In genomic region chr1:25050165-25050564, GRCh38 we compare ENCODE assay signal across 23 cellular contexts.
DNase-seq lines count a peak whose midpoint lies in the region; TF ChIP-seq lines count a peak whose summit lies in the region.
"Had no signal": no experiment of that assay in that cellular context is flagged by ENCODE, and none has a peak within 500 bp of the region (broad histone marks: within the 10 kb centered on the region; RNA-seq: fewer than 3 reads in every experiment).

No MANE protein-coding gene starts in this region.

- H3K9ac ChIP-seq in skeletal muscle tissue (ENCODE audit: low read depth in 1 of 3, low read length in 3 of 3): peak overlapping the region in 2 of 3 donors; percentile 1 to 25
- H3K9ac ChIP-seq: BLaER1 treated with 17β-estradiol and CSF1 and Interleukin-3, amounts not matched to agents 10 nM and 100 nM; GM23248 had no signal

- no peak for TF ChIP-seq CTCF in osteoblast (IDR thresholded peaks at IDR 0.05; ENCODE audit: extremely low read depth, low read depth, low read length)

- H2AFZ ChIP-seq in osteoblast (ENCODE audit: low read length): no peak overlapping the region
- H2AFZ ChIP-seq: GM23248 had no signal

- H3K9me3 ChIP-seq in osteoblast (ENCODE audit: low read depth, low read length) (no peaks in the 10 kb centered on the region), skeletal muscle tissue (ENCODE audit: control insufficient read depth in 3 of 3, low read length in 3 of 3) (no peaks in the 10 kb centered on the region)
- H3K9me3 ChIP-seq: A549; BE2C; BLaER1 treated with 17β-estradiol and CSF1 and Interleukin-3, amounts not matched to agents 10 nM and 100 nM had no signal

- H3K36me3 ChIP-seq in osteoblast (ENCODE audit: insufficient read depth, low read length) (no peaks in the 10 kb centered on the region), skeletal muscle tissue (ENCODE audit: control insufficient read depth in 3 of 3, insufficient read depth in 3 of 3, low read length in 3 of 3) (no peaks in the 10 kb centered on the region)
- H3K36me3 ChIP-seq: BE2C; BLaER1 treated with 17β-estradiol and CSF1 and Interleukin-3, amounts not matched to agents 10 nM and 100 nM had no signal

- H4K20me1 ChIP-seq in osteoblast (ENCODE audit: insufficient read depth, low read length): no peaks in the 10 kb centered on the region

- DNase-seq in NCI-H146 (lab: John Stamatoyannopoulos, UW) (peak; percentile 32), NCI-H146 treated with DMSO at 0.1 percent for 48 hours (lab: John Stamatoyannopoulos, UW; ENCODE audit: unreplicated experiment) (no peak), osteoblast (ENCODE audit: insufficient read length, low spot score, missing footprints) (peak; percentile 26), NCI-H2227 (lab: John Stamatoyannopoulos, UW; ENCODE audit: unreplicated experiment) (no peak), ureter (ENCODE audit: low spot score) (no peak)
- DNase-seq: 8988T; ACHN; AML-193; BE2C; Calu3; CD4-positive, alpha-beta T cell; CD8-positive, alpha-beta memory T cell; COR-L47; DMS79; EL; GDM1; GM23248; H7; HCEC 1CT had no signal

- no peaks in the 10 kb centered on the region for H3K79me2 ChIP-seq in osteoblast (ENCODE audit: insufficient read depth, low read length)

- no peak overlapping the region for H3K4me3 ChIP-seq in osteoblast (ENCODE audit: insufficient read depth, low read length)
- no peak overlapping the region for H3K4me3 ChIP-seq in skeletal muscle tissue (ENCODE audit: low read length in 3 of 3)
- H3K4me3 ChIP-seq: A549; BLaER1 treated with 17β-estradiol and CSF1 and Interleukin-3, amounts not matched to agents 10 nM and 100 nM; GM12878; GM23248 had no signal

- peaks cover 31% of the 10 kb centered on the region for H3K27me3 ChIP-seq in osteoblast (ENCODE audit: insufficient read depth, low read length)
- H3K27me3 ChIP-seq in skeletal muscle tissue (ENCODE audit: control insufficient read depth in 3 of 3, insufficient read depth in 3 of 3, low read length in 3 of 3): peaks cover 0 to 11% (median 11%) of the 10 kb centered on the region in 3 donors
- H3K27me3 ChIP-seq: BE2C; BLaER1 treated with 17β-estradiol and CSF1 and Interleukin-3, amounts not matched to agents 10 nM and 100 nM had no signal

- H3K4me2 ChIP-seq in osteoblast (ENCODE audit: insufficient read depth, low read length): no peak overlapping the region
- H3K4me2 ChIP-seq: A549 had no signal

- H3K27ac ChIP-seq in osteoblast (ENCODE audit: low read depth, low read length): no peak overlapping the region
- H3K27ac ChIP-seq in skeletal muscle tissue (ENCODE audit: low read depth, low read length): peak overlapping the region; percentile 37
- H3K27ac ChIP-seq: A549; BLaER1 treated with 17β-estradiol and CSF1 and Interleukin-3, amounts not matched to agents 10 nM and 100 nM; GM23248 had no signal

- H3K4me1 ChIP-seq in osteoblast (ENCODE audit: insufficient read depth, low read length) (no peaks in the 10 kb centered on the region), skeletal muscle tissue (ENCODE audit: control insufficient read depth in 3 of 3, insufficient read depth in 3 of 3, low read length in 3 of 3) (peaks cover 9 to 27% (median 24%) of the 10 kb centered on the region in 3 donors)
- H3K4me1 ChIP-seq: A549, BE2C had no signal

Comparison
In these comparisons a context has a peak if more than half of its experiments do, and no peak if none do; other contexts are left out.
1. DNase-seq: peak in NCI-H146 (single experiment) and osteoblast (single experiment); none in NCI-H146 treated with DMSO at 0.1 percent for 48 hours (single experiment), NCI-H2227 (single experiment) and ureter (single experiment).